ENCODE assay signal across 29 cellular contexts in genomic region chr5:87141544-87141943, GRCh38.
"Had no signal": no experiment of that assay in that cellular context is flagged by ENCODE, and none has a peak within 500 bp of the region (broad histone marks: within the 10 kb centered on the region; RNA-seq: fewer than 3 reads in every experiment).

No MANE protein-coding gene starts in this region.

- H3K27ac ChIP-seq: ascending aorta, breast epithelium, cardiac muscle cell, colonic mucosa, epithelial cell of prostate, esophagus squamous epithelium had no signal

- H3K4me3 Mint-ChIP-seq: activated CD4-positive, alpha-beta memory T cell treated with anti-CD3 and anti-CD28 coated beads for 36 hours; activated CD4-positive, alpha-beta T cell treated with anti-CD3 and anti-CD28 coated beads for 36 hours; activated CD4-positive, alpha-beta T cell treated with anti-CD3 and anti-CD28 coated beads, Interleukin-2, amount 10 ng/mL, durations not matched to agents 24 days and 14 days; activated CD8-positive, alpha-beta memory T cell treated with anti-CD3 and anti-CD28 coated beads, Interleukin-2, amount 10 ng/mL, durations not matched to agents 7 days and 5 days; activated CD8-positive, alpha-beta T cell treated with anti-CD3 and anti-CD28 coated beads, Interleukin-2, amount 10 ng/mL, durations not matched to agents 7 days and 5 days; activated naive CD4-positive, alpha-beta T cell treated with anti-CD3 and anti-CD28 coated beads, Interleukin-2, amount 10 ng/mL, durations not matched to agents 7 days and 5 days; activated naive CD8-positive, alpha-beta T cell treated with anti-CD3 and anti-CD28 coated beads, Interleukin-2, amount 10 ng/mL, durations not matched to agents 7 days and 5 days; activated T-helper 1 cell treated with anti-CD3 and anti-CD28 coated beads, Interleukin-12 subunit alpha, Interleukin-12 subunit beta, Interleukin-2, Interleukin-4 antibody, amounts not matched to agents 30 ng/mL and 10 ng/mL and 1 ng/mL, durations not matched to agents 14 hours and 24 hours and 36 hours; brain had no signal

- H3K4me1 ChIP-seq: breast epithelium, colonic mucosa, esophagus squamous epithelium had no signal

- H3K4me1 Mint-ChIP-seq: activated CD4-positive, alpha-beta T cell treated with anti-CD3 and anti-CD28 coated beads, Interleukin-2, amount 10 ng/mL, durations not matched to agents 24 days and 14 days; activated CD8-positive, alpha-beta memory T cell treated with anti-CD3 and anti-CD28 coated beads, Interleukin-2, amount 10 ng/mL, durations not matched to agents 7 days and 5 days; activated naive CD4-positive, alpha-beta T cell treated with anti-CD3 and anti-CD28 coated beads, Interleukin-2, amount 10 ng/mL, durations not matched to agents 7 days and 5 days had no signal

- H3K27me3 ChIP-seq: ascending aorta, breast epithelium, cardiac muscle cell, colonic mucosa, esophagus squamous epithelium had no signal

- H3K9me3 ChIP-seq: ascending aorta, breast epithelium, colonic mucosa, esophagus squamous epithelium had no signal

- ATAC-seq: activated CD4-positive, alpha-beta T cell treated with anti-CD3 and anti-CD28 coated beads for 36 hours; activated CD8-positive, alpha-beta memory T cell treated with anti-CD3 and anti-CD28 coated beads, Interleukin-2, amount 10 ng/mL, durations not matched to agents 7 days and 5 days; activated CD8-positive, alpha-beta T cell treated with anti-CD3 and anti-CD28 coated beads, Interleukin-2, amount 10 ng/mL, durations not matched to agents 7 days and 5 days; activated naive CD4-positive, alpha-beta T cell treated with anti-CD3 and anti-CD28 coated beads, Interleukin-2, amount 50 U/mL, for 72 hours had no signal

- H3K9me3 Mint-ChIP-seq: activated CD4-positive, alpha-beta memory T cell treated with anti-CD3 and anti-CD28 coated beads for 36 hours; activated CD4-positive, alpha-beta T cell treated with anti-CD3 and anti-CD28 coated beads, Interleukin-2, amount 10 ng/mL, durations not matched to agents 24 days and 14 days; activated naive CD4-positive, alpha-beta T cell treated with anti-CD3 and anti-CD28 coated beads, Interleukin-2, amount 10 ng/mL, durations not matched to agents 7 days and 5 days; activated T-helper 1 cell treated with anti-CD3 and anti-CD28 coated beads, Interleukin-12 subunit alpha, Interleukin-12 subunit beta, Interleukin-2, Interleukin-4 antibody, amounts not matched to agents 30 ng/mL and 10 ng/mL and 1 ng/mL, durations not matched to agents 14 hours and 24 hours and 36 hours; activated T-helper 2 cell treated with anti-CD3 and anti-CD28 coated beads, Interferon-gamma antibody, Interleukin-2, Interleukin-4, amounts not matched to agents 10 μg/mL and 5 μg/mL and 100 μg/mL, durations not matched to agents 14 hours and 24 hours and 36 hours had no signal

- H3K36me3 ChIP-seq: ascending aorta, breast epithelium, cardiac muscle cell, colonic mucosa, esophagus squamous epithelium had no signal

- DNase-seq: activated CD4-positive, alpha-beta memory T cell treated with anti-CD3 and anti-CD28 coated beads for 36 hours; activated CD4-positive, alpha-beta T cell treated with anti-CD3 and anti-CD28 coated beads for 36 hours; activated CD4-positive, alpha-beta T cell treated with anti-CD3 and anti-CD28 coated beads, Interleukin-2, amount 10 ng/mL, durations not matched to agents 24 days and 14 days; activated CD4-positive, CD25-positive, alpha-beta regulatory T cell; activated CD4-positive, CD25-positive, alpha-beta regulatory T cell treated with anti-CD3 and anti-CD28 coated beads, Interleukin-2, amount 50 U/mL, for 72 hours; activated CD8-positive, alpha-beta memory T cell treated with anti-CD3 and anti-CD28 coated beads, Interleukin-2, amount 10 ng/mL, durations not matched to agents 7 days and 5 days; activated CD8-positive, alpha-beta memory T cell treated with anti-CD3 and anti-CD28 coated beads, Interleukin-2, amount 50 U/mL, for 4 hours; activated CD8-positive, alpha-beta T cell treated with anti-CD3 and anti-CD28 coated beads, Interleukin-2, amount 10 ng/mL, durations not matched to agents 7 days and 5 days; activated effector memory CD4-positive, alpha-beta T cell treated with anti-CD3 and anti-CD28 coated beads, Interleukin-2, amount 50 U/mL, for 16 hours; activated naive CD4-positive, alpha-beta T cell treated with anti-CD3 and anti-CD28 coated beads, Interleukin-2, amount 10 ng/mL, durations not matched to agents 7 days and 5 days; activated naive CD8-positive, alpha-beta T cell treated with anti-CD3 and anti-CD28 coated beads, Interleukin-2, amount 10 ng/mL, durations not matched to agents 7 days and 5 days; activated T-cell treated with anti-CD3 and anti-CD28 coated beads, Interleukin-2, amount 50 U/mL, for 1 hour; activated T-cell treated with anti-CD3 and anti-CD28 coated beads, Interleukin-2, amount 50 U/mL, for 48 hours; central memory CD4-positive, alpha-beta T cell; cerebellar nuclear complex; colonic mucosa; effector CD8-positive, alpha-beta T cell; esophagus squamous epithelium; foreskin fibroblast; head of caudate nucleus; T-helper 2 cell had no signal

- H3K27me3 Mint-ChIP-seq: activated CD4-positive, alpha-beta memory T cell treated with anti-CD3 and anti-CD28 coated beads for 36 hours; activated CD4-positive, alpha-beta T cell treated with anti-CD3 and anti-CD28 coated beads for 36 hours; activated CD8-positive, alpha-beta memory T cell treated with anti-CD3 and anti-CD28 coated beads, Interleukin-2, amount 10 ng/mL, durations not matched to agents 7 days and 5 days; activated naive CD8-positive, alpha-beta T cell treated with anti-CD3 and anti-CD28 coated beads, Interleukin-2, amount 10 ng/mL, durations not matched to agents 7 days and 5 days; brain had no signal

- H3K4me3 ChIP-seq: ascending aorta, breast epithelium, cardiac muscle cell, colonic mucosa, esophagus squamous epithelium had no signal

- H3K36me3 Mint-ChIP-seq: activated CD4-positive, alpha-beta memory T cell treated with anti-CD3 and anti-CD28 coated beads for 36 hours; activated CD8-positive, alpha-beta memory T cell treated with anti-CD3 and anti-CD28 coated beads, Interleukin-2, amount 10 ng/mL, durations not matched to agents 7 days and 5 days; activated naive CD8-positive, alpha-beta T cell treated with anti-CD3 and anti-CD28 coated beads, Interleukin-2, amount 10 ng/mL, durations not matched to agents 7 days and 5 days; brain had no signal

- H3K27ac Mint-ChIP-seq: activated CD4-positive, alpha-beta memory T cell treated with anti-CD3 and anti-CD28 coated beads for 36 hours; activated CD4-positive, alpha-beta T cell treated with anti-CD3 and anti-CD28 coated beads for 36 hours; activated CD4-positive, alpha-beta T cell treated with anti-CD3 and anti-CD28 coated beads, Interleukin-2, amount 10 ng/mL, durations not matched to agents 24 days and 14 days; activated CD8-positive, alpha-beta memory T cell treated with anti-CD3 and anti-CD28 coated beads, Interleukin-2, amount 10 ng/mL, durations not matched to agents 7 days and 5 days; activated CD8-positive, alpha-beta T cell treated with anti-CD3 and anti-CD28 coated beads, Interleukin-2, amount 10 ng/mL, durations not matched to agents 7 days and 5 days; activated naive CD4-positive, alpha-beta T cell treated with anti-CD3 and anti-CD28 coated beads, Interleukin-2, amount 10 ng/mL, durations not matched to agents 7 days and 5 days; activated naive CD4-positive, alpha-beta T cell treated with anti-CD3 and anti-CD28 coated beads, Interleukin-2, amount 50 U/mL, for 72 hours; activated naive CD8-positive, alpha-beta T cell treated with anti-CD3 and anti-CD28 coated beads, Interleukin-2, amount 10 ng/mL, durations not matched to agents 7 days and 5 days; activated T-helper 1 cell treated with anti-CD3 and anti-CD28 coated beads, Interleukin-12 subunit alpha, Interleukin-12 subunit beta, Interleukin-2, Interleukin-4 antibody, amounts not matched to agents 30 ng/mL and 10 ng/mL and 1 ng/mL, durations not matched to agents 14 hours and 24 hours and 36 hours; activated T-helper 2 cell treated with anti-CD3 and anti-CD28 coated beads, Interferon-gamma antibody, Interleukin-2, Interleukin-4, amounts not matched to agents 10 μg/mL and 5 μg/mL and 100 μg/mL, durations not matched to agents 14 hours and 24 hours and 36 hours; brain had no signal
